1 cellular context compared by ENCODE assay signal in genomic region chr5:150541895-150542294, GRCh38.
TF ChIP-seq lines count a peak whose summit lies in the region.

No MANE protein-coding gene starts in this region.

TF ChIP-seq in HepG2, 621 proteins besides CTCF, POLR2A, EP300 and RAD21 (continued from another document):
- TF ChIP-seq, protein P1, sequence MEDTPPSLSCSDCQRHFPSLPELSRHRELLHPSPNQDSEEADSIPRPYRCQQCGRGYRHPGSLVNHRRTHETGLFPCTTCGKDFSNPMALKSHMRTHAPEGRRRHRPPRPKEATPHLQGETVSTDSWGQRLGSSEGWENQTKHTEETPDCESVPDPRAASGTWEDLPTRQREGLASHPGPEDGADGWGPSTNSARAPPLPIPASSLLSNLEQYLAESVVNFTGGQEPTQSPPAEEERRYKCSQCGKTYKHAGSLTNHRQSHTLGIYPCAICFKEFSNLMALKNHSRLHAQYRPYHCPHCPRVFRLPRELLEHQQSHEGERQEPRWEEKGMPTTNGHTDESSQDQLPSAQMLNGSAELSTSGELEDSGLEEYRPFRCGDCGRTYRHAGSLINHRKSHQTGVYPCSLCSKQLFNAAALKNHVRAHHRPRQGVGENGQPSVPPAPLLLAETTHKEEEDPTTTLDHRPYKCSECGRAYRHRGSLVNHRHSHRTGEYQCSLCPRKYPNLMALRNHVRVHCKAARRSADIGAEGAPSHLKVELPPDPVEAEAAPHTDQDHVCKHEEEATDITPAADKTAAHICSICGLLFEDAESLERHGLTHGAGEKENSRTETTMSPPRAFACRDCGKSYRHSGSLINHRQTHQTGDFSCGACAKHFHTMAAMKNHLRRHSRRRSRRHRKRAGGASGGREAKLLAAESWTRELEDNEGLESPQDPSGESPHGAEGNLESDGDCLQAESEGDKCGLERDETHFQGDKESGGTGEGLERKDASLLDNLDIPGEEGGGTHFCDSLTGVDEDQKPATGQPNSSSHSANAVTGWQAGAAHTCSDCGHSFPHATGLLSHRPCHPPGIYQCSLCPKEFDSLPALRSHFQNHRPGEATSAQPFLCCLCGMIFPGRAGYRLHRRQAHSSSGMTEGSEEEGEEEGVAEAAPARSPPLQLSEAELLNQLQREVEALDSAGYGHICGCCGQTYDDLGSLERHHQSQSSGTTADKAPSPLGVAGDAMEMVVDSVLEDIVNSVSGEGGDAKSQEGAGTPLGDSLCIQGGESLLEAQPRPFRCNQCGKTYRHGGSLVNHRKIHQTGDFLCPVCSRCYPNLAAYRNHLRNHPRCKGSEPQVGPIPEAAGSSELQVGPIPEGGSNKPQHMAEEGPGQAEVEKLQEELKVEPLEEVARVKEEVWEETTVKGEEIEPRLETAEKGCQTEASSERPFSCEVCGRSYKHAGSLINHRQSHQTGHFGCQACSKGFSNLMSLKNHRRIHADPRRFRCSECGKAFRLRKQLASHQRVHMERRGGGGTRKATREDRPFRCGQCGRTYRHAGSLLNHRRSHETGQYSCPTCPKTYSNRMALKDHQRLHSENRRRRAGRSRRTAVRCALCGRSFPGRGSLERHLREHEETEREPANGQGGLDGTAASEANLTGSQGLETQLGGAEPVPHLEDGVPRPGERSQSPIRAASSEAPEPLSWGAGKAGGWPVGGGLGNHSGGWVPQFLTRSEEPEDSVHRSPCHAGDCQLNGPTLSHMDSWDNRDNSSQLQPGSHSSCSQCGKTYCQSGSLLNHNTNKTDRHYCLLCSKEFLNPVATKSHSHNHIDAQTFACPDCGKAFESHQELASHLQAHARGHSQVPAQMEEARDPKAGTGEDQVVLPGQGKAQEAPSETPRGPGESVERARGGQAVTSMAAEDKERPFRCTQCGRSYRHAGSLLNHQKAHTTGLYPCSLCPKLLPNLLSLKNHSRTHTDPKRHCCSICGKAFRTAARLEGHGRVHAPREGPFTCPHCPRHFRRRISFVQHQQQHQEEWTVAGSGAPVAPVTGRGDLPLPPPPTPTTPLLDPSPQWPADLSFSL (CRISPR knock-in tag; IDR thresholded peaks at IDR 0.05) = no peak
- TF ChIP-seq SOX5 (CRISPR knock-in tag; IDR thresholded peaks at IDR 0.05; ENCODE audit: borderline replicate concordance) = peak; percentile 40; the same call in 1 of the 2 replicates
- no peak for TF ChIP-seq LCORL (IDR thresholded peaks at IDR 0.05)
- TF ChIP-seq LCORL (CRISPR knock-in tag; IDR thresholded peaks at IDR 0.05) = 0 out of 2 replicates have a peak, but pooled peaks have one; percentile 47
- peak; percentile 56 for TF ChIP-seq NR2F2 (IDR thresholded peaks at IDR 0.05; ENCODE audit: borderline replicate concordance, low read depth)
- TF ChIP-seq ZNF496 (CRISPR knock-in tag; IDR thresholded peaks at IDR 0.05; ENCODE audit: insufficient replicate concordance) = no peak
- peak; percentile 89 for TF ChIP-seq HNF4A (CRISPR knock-in tag; IDR thresholded peaks at IDR 0.05)
- peak; percentile 34; the same call in 1 of the 2 replicates for TF ChIP-seq SAP130 (CRISPR knock-in tag; IDR thresholded peaks at IDR 0.05; ENCODE audit: low read depth)
- no peak for TF ChIP-seq SMARCE1 (IDR thresholded peaks at IDR 0.05; ENCODE audit: borderline replicate concordance)
- TF ChIP-seq ZMYM2 (CRISPR knock-in tag; IDR thresholded peaks at IDR 0.05) = no peak
- 0 out of 2 replicates have a peak, but pooled peaks have one; percentile 59 for TF ChIP-seq ZNF644 (CRISPR knock-in tag; IDR thresholded peaks at IDR 0.05; ENCODE audit: low read depth)
- TF ChIP-seq CREB1 (IDR thresholded peaks at IDR 0.05) = no peak
- 0 out of 2 replicates have a peak, but pooled peaks have one; percentile 33 for TF ChIP-seq CREB1 (CRISPR knock-in tag; IDR thresholded peaks at IDR 0.05)
- no peak for TF ChIP-seq PCBP2 (optimal IDR thresholded peaks at IDR 0.05; ENCODE audit: low read depth, low read length, poor library complexity, severe bottlenecking)
- peak; percentile 24; the same call in 1 of the 2 replicates for TF ChIP-seq RCOR2 (CRISPR knock-in tag; IDR thresholded peaks at IDR 0.05)
- 0 out of 2 replicates have a peak, but pooled peaks have one; percentile 21 for TF ChIP-seq ZBTB7B (CRISPR knock-in tag; IDR thresholded peaks at IDR 0.05)
- TF ChIP-seq, protein P2, sequence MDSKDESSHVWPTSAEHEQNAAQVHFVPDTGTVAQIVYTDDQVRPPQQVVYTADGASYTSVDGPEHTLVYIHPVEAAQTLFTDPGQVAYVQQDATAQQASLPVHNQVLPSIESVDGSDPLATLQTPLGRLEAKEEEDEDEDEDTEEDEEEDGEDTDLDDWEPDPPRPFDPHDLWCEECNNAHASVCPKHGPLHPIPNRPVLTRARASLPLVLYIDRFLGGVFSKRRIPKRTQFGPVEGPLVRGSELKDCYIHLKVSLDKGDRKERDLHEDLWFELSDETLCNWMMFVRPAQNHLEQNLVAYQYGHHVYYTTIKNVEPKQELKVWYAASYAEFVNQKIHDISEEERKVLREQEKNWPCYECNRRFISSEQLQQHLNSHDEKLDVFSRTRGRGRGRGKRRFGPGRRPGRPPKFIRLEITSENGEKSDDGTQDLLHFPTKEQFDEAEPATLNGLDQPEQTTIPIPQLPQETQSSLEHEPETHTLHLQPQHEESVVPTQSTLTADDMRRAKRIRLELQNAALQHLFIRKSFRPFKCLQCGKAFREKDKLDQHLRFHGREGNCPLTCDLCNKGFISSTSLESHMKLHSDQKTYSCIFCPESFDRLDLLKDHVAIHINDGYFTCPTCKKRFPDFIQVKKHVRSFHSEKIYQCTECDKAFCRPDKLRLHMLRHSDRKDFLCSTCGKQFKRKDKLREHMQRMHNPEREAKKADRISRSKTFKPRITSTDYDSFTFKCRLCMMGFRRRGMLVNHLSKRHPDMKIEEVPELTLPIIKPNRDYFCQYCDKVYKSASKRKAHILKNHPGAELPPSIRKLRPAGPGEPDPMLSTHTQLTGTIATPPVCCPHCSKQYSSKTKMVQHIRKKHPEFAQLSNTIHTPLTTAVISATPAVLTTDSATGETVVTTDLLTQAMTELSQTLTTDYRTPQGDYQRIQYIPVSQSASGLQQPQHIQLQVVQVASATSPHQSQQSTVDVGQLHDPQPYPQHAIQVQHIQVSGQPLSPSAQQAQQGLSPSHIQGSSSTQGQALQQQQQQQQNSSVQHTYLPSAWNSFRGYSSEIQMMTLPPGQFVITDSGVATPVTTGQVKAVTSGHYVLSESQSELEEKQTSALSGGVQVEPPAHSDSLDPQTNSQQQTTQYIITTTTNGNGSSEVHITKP (CRISPR knock-in tag; IDR thresholded peaks at IDR 0.05; ENCODE audit: low read depth) = 0 out of 2 replicates have a peak, but pooled peaks have one; percentile 55
- TF ChIP-seq NR2F6 (IDR thresholded peaks at IDR 0.05) = no peak
- TF ChIP-seq NR2F6 (CRISPR knock-in tag; IDR thresholded peaks at IDR 0.05) = peak; percentile 61
- TF ChIP-seq, protein P3, sequence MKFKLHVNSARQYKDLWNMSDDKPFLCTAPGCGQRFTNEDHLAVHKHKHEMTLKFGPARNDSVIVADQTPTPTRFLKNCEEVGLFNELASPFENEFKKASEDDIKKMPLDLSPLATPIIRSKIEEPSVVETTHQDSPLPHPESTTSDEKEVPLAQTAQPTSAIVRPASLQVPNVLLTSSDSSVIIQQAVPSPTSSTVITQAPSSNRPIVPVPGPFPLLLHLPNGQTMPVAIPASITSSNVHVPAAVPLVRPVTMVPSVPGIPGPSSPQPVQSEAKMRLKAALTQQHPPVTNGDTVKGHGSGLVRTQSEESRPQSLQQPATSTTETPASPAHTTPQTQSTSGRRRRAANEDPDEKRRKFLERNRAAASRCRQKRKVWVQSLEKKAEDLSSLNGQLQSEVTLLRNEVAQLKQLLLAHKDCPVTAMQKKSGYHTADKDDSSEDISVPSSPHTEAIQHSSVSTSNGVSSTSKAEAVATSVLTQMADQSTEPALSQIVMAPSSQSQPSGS (CRISPR knock-in tag; IDR thresholded peaks at IDR 0.05) = 0 out of 2 replicates have a peak, but pooled peaks have one; percentile 31
- TF ChIP-seq TBX2 (CRISPR knock-in tag; IDR thresholded peaks at IDR 0.05; ENCODE audit: borderline replicate concordance) = peak; percentile 42; the same call in 1 of the 2 replicates
